ENCODE assay signal across 26 cellular contexts in the genomic region with DNA sequence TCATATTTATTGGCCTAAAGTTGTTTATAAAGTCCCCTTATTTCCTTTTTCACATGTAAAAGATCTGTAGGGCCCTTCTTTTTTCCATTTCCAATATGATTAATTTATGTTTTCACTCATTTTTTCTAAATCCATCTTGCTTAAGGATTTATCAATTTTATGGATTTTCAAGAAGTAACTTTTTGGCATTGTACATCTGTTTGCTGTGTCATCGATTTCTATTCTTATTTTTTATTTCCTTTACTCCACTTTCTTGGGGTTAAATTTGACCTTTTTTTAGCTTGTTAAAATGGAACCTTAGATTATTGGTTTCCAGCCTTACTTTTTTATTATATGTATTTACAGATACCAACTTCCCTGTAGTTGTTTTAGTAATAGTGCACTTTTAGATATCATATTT.
A peak's percentile ranks its signal among the peaks of the same experiment; 100 is the strongest.
DNase-seq lines count a peak whose midpoint lies in the region; ATAC-seq, FAIRE-seq and TF ChIP-seq lines count a peak whose summit lies in the region.
"Had no signal": no experiment of that assay in that cellular context is flagged by ENCODE, and none has a peak within 500 bp of the region (broad histone marks: within the 10 kb centered on the region; RNA-seq: fewer than 3 reads in every experiment).

No MANE protein-coding gene starts in this region.

- no peak overlapping the region for H2AK9ac ChIP-seq in IMR-90 (replicated peaks; ENCODE audit: low read depth, low read length, poor library complexity)

- peaks cover 4% of the 10 kb centered on the region; the same call in 1 of the 2 replicates for H3K9me1 ChIP-seq in IMR-90 (ENCODE audit: insufficient read depth, low read length)

- intact Hi-C loops in IMR-90 (cut with micrococcal nuclease): no loop called here

- no peak overlapping the region for H2BK15ac ChIP-seq in IMR-90 (ENCODE audit: low read depth, low read length)

- no peaks in the 10 kb centered on the region for H3K79me2 ChIP-seq in Karpas-422 (ENCODE audit: low read length)

- H3K23ac ChIP-seq in IMR-90 (ENCODE audit: low read depth, low read length): no peak overlapping the region

- H2BK120ac ChIP-seq in IMR-90 (ENCODE audit: low read depth, low read length): no peak overlapping the region

- H3K9me3 ChIP-seq in IMR-90 (ENCODE audit: control insufficient read depth, insufficient read depth, low read length): no peaks in the 10 kb centered on the region
- H3K9me3 ChIP-seq in Karpas-422 (ENCODE audit: low read length): no peaks in the 10 kb centered on the region
- H3K9me3 ChIP-seq: BE2C, BLaER1 had no signal

- H2BK5ac ChIP-seq in IMR-90 (ENCODE audit: low read depth, low read length, poor library complexity, severe bottlenecking): no peak overlapping the region

- no peaks in the 10 kb centered on the region for H3K4me1 ChIP-seq in IMR-90 (ENCODE audit: control insufficient read depth, insufficient read depth, low read length)
- no peaks in the 10 kb centered on the region for H3K4me1 ChIP-seq in Karpas-422 (ENCODE audit: low read length)
- H3K4me1 ChIP-seq: BE2C, BLaER1 had no signal

- in situ Hi-C loops in IMR-90 (cut with MboI; ENCODE audit: low sequenced_read_pairs): no loop called here

- no peaks in the 10 kb centered on the region for H3K36me3 ChIP-seq in IMR-90 (ENCODE audit: control insufficient read depth, insufficient read depth, low read length)
- no peaks in the 10 kb centered on the region for H3K36me3 ChIP-seq in Karpas-422 (ENCODE audit: insufficient read depth, low read length)
- H3K36me3 ChIP-seq: BE2C, BLaER1 had no signal

- TF ChIP-seq CTCF in IMR-90 (conservative IDR thresholded peaks at IDR 0.05; ENCODE audit: low read depth, low read length): no peak

- peak; percentile 68 for FAIRE-seq in colon (lab: Jason Lieb, UNC)
- FAIRE-seq: A204.1, GM12878, GM12892, GM18507 had no signal

- no peak overlapping the region for H3K56ac ChIP-seq in IMR-90 (ENCODE audit: extremely low read depth, insufficient read depth, low read length)

- TF ChIP-seq RAD21 in IMR-90 (IDR thresholded peaks at IDR 0.05; ENCODE audit: low read length): no peak

- H4K8ac ChIP-seq in IMR-90 (ENCODE audit: low read depth in 2 of 2, low read length in 2 of 2): no peak overlapping the region

- no peaks in the 10 kb centered on the region for H4K20me1 ChIP-seq in IMR-90 (ENCODE audit: insufficient read depth, low read length)
- no peaks in the 10 kb centered on the region for H4K20me1 ChIP-seq in Karpas-422 (ENCODE audit: insufficient read depth, low read depth, low read length)
- H4K20me1 ChIP-seq: BLaER1 had no signal

- no peak overlapping the region for H4K5ac ChIP-seq in IMR-90 (ENCODE audit: low read depth, low read length)

- H3K9ac ChIP-seq in IMR-90 (ENCODE audit: low read depth, low read length): no peak overlapping the region
- H3K9ac ChIP-seq in Karpas-422 (ENCODE audit: low read length): no peak overlapping the region
- H3K9ac ChIP-seq: BLaER1 had no signal

- H3K4ac ChIP-seq in IMR-90 (ENCODE audit: low read depth, low read length): no peak overlapping the region

- H3K27ac ChIP-seq in IMR-90 (ENCODE audit: insufficient read depth, low read length) (no peak overlapping the region), Karpas-422 (ENCODE audit: low read length) (no peak overlapping the region)
- H3K27ac ChIP-seq: BLaER1 had no signal

- H3K4me3 ChIP-seq in IMR-90 (ENCODE audit: insufficient read depth, low read depth, low read length): no peak overlapping the region
- no peak overlapping the region for H3K4me3 ChIP-seq in Karpas-422 (ENCODE audit: low read length)
- H3K4me3 ChIP-seq: BLaER1, GM12878 had no signal

- no peak overlapping the region for H3K14ac ChIP-seq in IMR-90 (replicated peaks; ENCODE audit: low read depth, low read length)

- no peaks in the 10 kb centered on the region for H3K79me1 ChIP-seq in IMR-90 (ENCODE audit: low read depth in 1 of 2, low read length in 2 of 2)

- no peaks in the 10 kb centered on the region for H3K27me3 ChIP-seq in IMR-90 (ENCODE audit: control insufficient read depth, insufficient read depth, low read length)
- H3K27me3 ChIP-seq in Karpas-422 (ENCODE audit: low read length): no peaks in the 10 kb centered on the region
- H3K27me3 ChIP-seq: BE2C, BLaER1 had no signal

- DNase-seq in IMR-90 (no peak), Karpas-422 (peak; percentile 20), NK-92 (lab: John Stamatoyannopoulos, UW; ENCODE audit: unreplicated experiment) (no peak), activated gamma-delta T cell treated with Interleukin-2 at 50 U/mL for 16 hours (no peak)
- no peak for DNase-seq in activated naive CD4-positive, alpha-beta T cell treated with anti-CD3 and anti-CD28 coated beads, Interleukin-2, amount 50 U/mL, for 16 hours
- DNase-seq: 8988T; ACHN; BE2C; C1 segment of cervical spinal cord; CD4-positive, alpha-beta memory T cell; CD4-positive, CD25-positive, alpha-beta regulatory T cell; CD8-positive, alpha-beta memory T cell; COR-L47; DMS 273 treated with DMSO at 0.1 percent for 48 hours; DMS153; DMS53; DMS79; DND-41; EL; GDM1 had no signal

- no peak for TF ChIP-seq POLR2A in IMR-90 (IDR thresholded peaks at IDR 0.05; ENCODE audit: low read depth, low read length)

- no peaks in the 10 kb centered on the region for H3K9me2 ChIP-seq in Karpas-422 (replicated peaks; ENCODE audit: insufficient read depth, low read length)

- WGBS in IMR-90 (ENCODE audit: extremely low coverage in 2 of 2, insufficient read length in 1 of 2), 2 experiments: no CpG with 5 or more reads among the region's 1 CpG

- H2BK20ac ChIP-seq in IMR-90 (ENCODE audit: low read depth, low read length): no peak overlapping the region

- CTCF ChIA-PET in IMR-90 (lab: Yijun Ruan, JAX): no interaction called here

- H2AFZ ChIP-seq in IMR-90 (replicated peaks; ENCODE audit: low read length, poor library complexity) (no peak overlapping the region), Karpas-422 (ENCODE audit: low read length) (no peak overlapping the region)

- no peak for ATAC-seq in IMR-90 (ENCODE audit: low read depth)
- ATAC-seq: GM12878 had no signal

- H3K18ac ChIP-seq in IMR-90 (ENCODE audit: low read depth, low read length): no peak overlapping the region

- H2AK5ac ChIP-seq in IMR-90 (ENCODE audit: low read depth, low read length): no peak overlapping the region

- H3K4me2 ChIP-seq in IMR-90 (ENCODE audit: low read depth, low read length) (no peak overlapping the region), Karpas-422 (ENCODE audit: low read depth, low read length, poor library complexity, severe bottlenecking) (no peak overlapping the region)
- H3K4me2 ChIP-seq: BLaER1 had no signal

- dilution Hi-C loops in IMR-90 (cut with HindIII; ENCODE audit: low sequenced_read_pairs, unreplicated experiment): no loop called here

- POLR2A ChIA-PET in IMR-90 (lab: Charles Lee; ENCODE audit: unreplicated experiment): no interaction called here

- no TSS peak for BruUV-seq in IMR-90 (replicated peaks; lab: Mats Ljungman, UMichigan)

- no peak overlapping the region for H4K91ac ChIP-seq in IMR-90 (ENCODE audit: insufficient read depth, low read depth, low read length)

TF ChIP-seq in IMR-90, 13 proteins besides CTCF, POLR2A, EP300 and RAD21:
- TF ChIP-seq CEBPB (IDR thresholded peaks at IDR 0.05; ENCODE audit: low read depth, low read length) (no peak), BHLHE40 (IDR thresholded peaks at IDR 0.05; ENCODE audit: low read depth, low read length) (no peak), MAFK (IDR thresholded peaks at IDR 0.05; ENCODE audit: low read depth, low read length) (peak; percentile 65), MAZ (IDR thresholded peaks at IDR 0.05; ENCODE audit: borderline replicate concordance, low read depth, low read length) (no peak)
